Comparison of ENCODE assay signal across 8 cellular contexts in genomic region chr22:28742562-28742962, GRCh38. TPM values are rescaled to one million over a fixed set of nuclear protein-coding genes. Genes with fewer than 3 reads are reported as not detected.
DNase-seq lines count a peak whose midpoint lies in the region; ATAC-seq and TF ChIP-seq lines count a peak whose summit lies in the region.

No MANE protein-coding gene starts in this region.

- peak overlapping the region; percentile 83 for H3K27ac Mint-ChIP-seq in activated CD4-positive, alpha-beta T cell treated with anti-CD3 and anti-CD28 coated beads for 36 hours
- H3K27ac Mint-ChIP-seq in activated CD8-positive, alpha-beta T cell treated with anti-CD3 and anti-CD28 coated beads, Interleukin-2, amount 10 ng/mL, durations not matched to agents 7 days and 5 days = peak overlapping the region; percentile 82

- peak overlapping the region; percentile 88 for H3K4me3 ChIP-seq in iPS-11a (ENCODE audit: low read depth, low read length)
- peak overlapping the region; percentile 81 to 96 (median 90) for H3K4me3 ChIP-seq in subcutaneous abdominal adipose tissue (ENCODE audit: low read depth in 1 of 5, low read length in 5 of 5)

- ATAC-seq in activated CD4-positive, alpha-beta T cell treated with anti-CD3 and anti-CD28 coated beads for 36 hours = no peak
- ATAC-seq in activated CD8-positive, alpha-beta T cell treated with anti-CD3 and anti-CD28 coated beads, Interleukin-2, amount 10 ng/mL, durations not matched to agents 7 days and 5 days = no peak
- no peak for ATAC-seq in left colon

- intact Hi-C loops in activated CD4-positive, alpha-beta T cell treated with anti-CD3 and anti-CD28 coated beads for 36 hours (cut with DNase I, micrococcal nuclease) = loop anchor here (1.0 to 5.0 kb wide), 10 partner anchors 30 to 1025 kb away; partner anchors contain the start of genes CCDC117 (in 2 of the 2), AP1B1 (in 1 of the 2), UQCR10 (in 1 of the 2) and XBP1 (in 1 of the 2)
- intact Hi-C loops in left colon (cut with DNase I, micrococcal nuclease) = no loop called here

- peaks cover 2 to 21% (median 13%) of the 10 kb centered on the region in 5 donors for H3K4me1 ChIP-seq in subcutaneous abdominal adipose tissue (ENCODE audit: control insufficient read depth in 5 of 5, insufficient read depth in 5 of 5, low read length in 5 of 5)

- CTCF ChIA-PET in activated CD4-positive, alpha-beta T cell treated with anti-CD3 and anti-CD28 coated beads for 36 hours (lab: Charles Lee) = interaction anchor here (0.5 to 1.3 kb wide), 2 partner anchors 30 to 58 kb away, joined by 3 to 5 read pairs; partner anchors contain the start of genes CCDC117 and XBP1
- CTCF ChIA-PET in activated CD8-positive, alpha-beta T cell treated with anti-CD3 and anti-CD28 coated beads, Interleukin-2, amount 10 ng/mL, durations not matched to agents 7 days and 5 days (lab: Charles Lee) = interaction anchor here (0.8 to 1.7 kb wide), 2 partner anchors 57 to 61 kb away, joined by 3 to 6 read pairs; no protein-coding TSS in a partner anchor
- CTCF ChIA-PET in GM10248 (lab: Yijun Ruan, JAX) = interaction anchor here (1.0 kb wide), 1 partner anchor 22 kb away, joined by 3 read pairs; no protein-coding TSS in a partner anchor

- no peak for TF ChIP-seq CTCF in GM10248 (IDR thresholded peaks at IDR 0.05; ENCODE audit: control extremely low read depth, extremely low read depth, low read depth, missing control alignments)

- no peaks in the 10 kb centered on the region for H3K9me3 ChIP-seq in subcutaneous abdominal adipose tissue (ENCODE audit: control insufficient read depth in 5 of 5, low read length in 5 of 5)

- no peaks in the 10 kb centered on the region for H3K27me3 ChIP-seq in subcutaneous abdominal adipose tissue (ENCODE audit: control insufficient read depth in 5 of 5, insufficient read depth in 4 of 5, low read length in 5 of 5)

- peaks cover 34% of the 10 kb centered on the region for H3K36me3 Mint-ChIP-seq in activated CD4-positive, alpha-beta T cell treated with anti-CD3 and anti-CD28 coated beads for 36 hours (ENCODE audit: low read depth)
- H3K36me3 Mint-ChIP-seq in activated CD8-positive, alpha-beta T cell treated with anti-CD3 and anti-CD28 coated beads, Interleukin-2, amount 10 ng/mL, durations not matched to agents 7 days and 5 days (ENCODE audit: low read depth) = peaks cover 50% of the 10 kb centered on the region

- H3K4me1 Mint-ChIP-seq in activated CD4-positive, alpha-beta T cell treated with anti-CD3 and anti-CD28 coated beads for 36 hours = peaks cover 32% of the 10 kb centered on the region
- peaks cover 42% of the 10 kb centered on the region for H3K4me1 Mint-ChIP-seq in activated CD8-positive, alpha-beta T cell treated with anti-CD3 and anti-CD28 coated beads, Interleukin-2, amount 10 ng/mL, durations not matched to agents 7 days and 5 days (ENCODE audit: low read depth)

- POLR2A ChIA-PET in activated CD4-positive, alpha-beta T cell treated with anti-CD3 and anti-CD28 coated beads for 36 hours (lab: Charles Lee) = interaction anchor here (1.8 kb wide), 1 partner anchor 58 kb away, joined by 13 read pairs; the partner anchor contains the start of gene XBP1
- POLR2A ChIA-PET in activated CD8-positive, alpha-beta T cell treated with anti-CD3 and anti-CD28 coated beads, Interleukin-2, amount 10 ng/mL, durations not matched to agents 7 days and 5 days (lab: Charles Lee) = interaction anchor here (0.5 to 3.8 kb wide), 3 partner anchors 31 to 76 kb away, joined by 4 to 24 read pairs (median 6); partner anchors contain the start of gene CCDC117
- POLR2A ChIA-PET in GM10248 (lab: Yijun Ruan, JAX) = no interaction called here

- no peaks in the 10 kb centered on the region for H3K27me3 Mint-ChIP-seq in activated CD4-positive, alpha-beta T cell treated with anti-CD3 and anti-CD28 coated beads for 36 hours
- H3K27me3 Mint-ChIP-seq in activated CD8-positive, alpha-beta T cell treated with anti-CD3 and anti-CD28 coated beads, Interleukin-2, amount 10 ng/mL, durations not matched to agents 7 days and 5 days (ENCODE audit: low read depth) = no peaks in the 10 kb centered on the region

- peaks cover 7 to 37% (median 24%) of the 10 kb centered on the region in 5 donors for H3K36me3 ChIP-seq in subcutaneous abdominal adipose tissue (ENCODE audit: control insufficient read depth in 5 of 5, insufficient read depth in 5 of 5, low read length in 5 of 5)

- no peaks in the 10 kb centered on the region for H3K9me3 Mint-ChIP-seq in activated CD4-positive, alpha-beta T cell treated with anti-CD3 and anti-CD28 coated beads for 36 hours (ENCODE audit: low read depth)
- H3K9me3 Mint-ChIP-seq in activated CD8-positive, alpha-beta T cell treated with anti-CD3 and anti-CD28 coated beads, Interleukin-2, amount 10 ng/mL, durations not matched to agents 7 days and 5 days (ENCODE audit: insufficient read depth) = no peaks in the 10 kb centered on the region

- no peak for DNase-seq in activated CD4-positive, alpha-beta T cell treated with anti-CD3 and anti-CD28 coated beads for 36 hours
- no peak for DNase-seq in activated CD4-positive, alpha-beta T cell treated with anti-CD3 and anti-CD28 coated beads, Interleukin-2, amount 50 U/mL, for 4 hours
- DNase-seq in activated CD8-positive, alpha-beta T cell treated with anti-CD3 and anti-CD28 coated beads, Interleukin-2, amount 10 ng/mL, durations not matched to agents 7 days and 5 days = no peak
- DNase-seq in left colon = no peak
- DNase-seq in HCEC 1CT = no peak
- no peak for DNase-seq in GM10248 (ENCODE audit: extremely low spot score)

- peak overlapping the region; percentile 60 to 98 (median 89) for H3K9ac ChIP-seq in subcutaneous abdominal adipose tissue (ENCODE audit: low read length in 5 of 5)

- H3K27ac ChIP-seq in subcutaneous abdominal adipose tissue (ENCODE audit: low read depth, low read length) = peak overlapping the region; percentile 99

- H3K4me3 Mint-ChIP-seq in activated CD4-positive, alpha-beta T cell treated with anti-CD3 and anti-CD28 coated beads for 36 hours = peak overlapping the region; percentile 81
- H3K4me3 Mint-ChIP-seq in activated CD8-positive, alpha-beta T cell treated with anti-CD3 and anti-CD28 coated beads, Interleukin-2, amount 10 ng/mL, durations not matched to agents 7 days and 5 days = peak overlapping the region; percentile 87

RNA-seq across cellular contexts. Expression of gene HSCB, which starts 0.7 kb away (rescaled TPM):
- 10 to 100 TPM; 16.5 to 18.5 TPM for total RNA-seq in activated CD4-positive, alpha-beta T cell treated with anti-CD3 and anti-CD28 coated beads for 36 hours
- total RNA-seq in activated CD8-positive, alpha-beta T cell treated with anti-CD3 and anti-CD28 coated beads, Interleukin-2, amount 10 ng/mL, durations not matched to agents 7 days and 5 days = 10 to 100 TPM; 13.7 to 15.8 TPM
- total RNA-seq in left colon = 10 to 100 TPM; 10.9 to 12.8 TPM

RNA-seq across cellular contexts. Expression of gene CHEK2, which starts 0.9 kb away (rescaled TPM):
- 10 to 100 TPM; 37.5 to 41.3 TPM for total RNA-seq in activated CD4-positive, alpha-beta T cell treated with anti-CD3 and anti-CD28 coated beads for 36 hours
- 10 to 100 TPM; 43.7 to 47.9 TPM for total RNA-seq in activated CD8-positive, alpha-beta T cell treated with anti-CD3 and anti-CD28 coated beads, Interleukin-2, amount 10 ng/mL, durations not matched to agents 7 days and 5 days
- 10 to 100 TPM in 1 of 2 donors, 1 to 10 TPM in 1; 9.0 to 16.0 TPM for total RNA-seq in left colon

RNA-seq across cellular contexts. Expression of gene CCDC117, which starts 29.9 kb away (rescaled TPM):
- total RNA-seq in activated CD4-positive, alpha-beta T cell treated with anti-CD3 and anti-CD28 coated beads for 36 hours = 10 to 100 TPM; 36.1 to 36.8 TPM
- total RNA-seq in activated CD8-positive, alpha-beta T cell treated with anti-CD3 and anti-CD28 coated beads, Interleukin-2, amount 10 ng/mL, durations not matched to agents 7 days and 5 days = 10 to 100 TPM; 36.7 to 40.0 TPM
- total RNA-seq in left colon = 10 to 100 TPM; 15.2 to 17.0 TPM

RNA-seq across cellular contexts. Expression of gene XBP1, which starts 57.8 kb away (rescaled TPM):
- total RNA-seq in activated CD4-positive, alpha-beta T cell treated with anti-CD3 and anti-CD28 coated beads for 36 hours = 100 to 1,000 TPM in 1 of 2 experiments, 10 to 100 TPM in 1; 88.8 to 101 TPM
- 100 to 1,000 TPM; 220 to 229 TPM for total RNA-seq in activated CD8-positive, alpha-beta T cell treated with anti-CD3 and anti-CD28 coated beads, Interleukin-2, amount 10 ng/mL, durations not matched to agents 7 days and 5 days
- 100 to 1,000 TPM; 206 to 255 TPM for total RNA-seq in left colon

Comparison
In these comparisons a context has a peak if more than half of its experiments do, and no peak if none do; other contexts are left out.
1. intact Hi-C loops: an anchor here in activated CD4-positive, alpha-beta T cell treated with anti-CD3 and anti-CD28 coated beads for 36 hours (1.0 to 5.0 kb wide); none called in left colon.